ENCODE assay signal across 35 cellular contexts in genomic region chr1:53517821-53518352, GRCh38. TPM values are rescaled to one million over a fixed set of nuclear protein-coding genes. Genes with fewer than 3 reads are reported as not detected.
"Had no signal": no experiment of that assay in that cellular context is flagged by ENCODE, and none has a peak within 500 bp of the region (broad histone marks: within the 10 kb centered on the region; RNA-seq: fewer than 3 reads in every experiment).

No MANE protein-coding gene starts in this region.

- H3K27ac Mint-ChIP-seq: activated CD4-positive, alpha-beta memory T cell treated with anti-CD3 and anti-CD28 coated beads for 36 hours; activated CD4-positive, alpha-beta T cell treated with anti-CD3 and anti-CD28 coated beads, Interleukin-2, amount 10 ng/mL, durations not matched to agents 24 days and 14 days; activated naive CD4-positive, alpha-beta T cell treated with anti-CD3 and anti-CD28 coated beads, Interleukin-2, amount 50 U/mL, for 24 hours; activated naive CD8-positive, alpha-beta T cell treated with anti-CD3 and anti-CD28 coated beads, Interleukin-2, amount 50 U/mL, for 24 hours; effector memory CD8-positive, alpha-beta T cell had no signal

- H3K36me3 ChIP-seq: heart right ventricle, pancreas, prostate gland, transverse colon had no signal

- H3K4me1 ChIP-seq: foreskin keratinocyte, pancreas, prostate gland had no signal

- H3K9me3 Mint-ChIP-seq: activated CD4-positive, alpha-beta memory T cell treated with anti-CD3 and anti-CD28 coated beads for 36 hours; activated CD4-positive, alpha-beta T cell treated with anti-CD3 and anti-CD28 coated beads, Interleukin-2, amount 10 ng/mL, durations not matched to agents 24 days and 14 days; activated naive CD4-positive, alpha-beta T cell treated with anti-CD3 and anti-CD28 coated beads, Interleukin-2, amount 50 U/mL, for 24 hours; activated naive CD8-positive, alpha-beta T cell treated with anti-CD3 and anti-CD28 coated beads, Interleukin-2, amount 50 U/mL, for 24 hours; effector memory CD8-positive, alpha-beta T cell; nephron had no signal

- H3K27me3 Mint-ChIP-seq: activated CD4-positive, alpha-beta memory T cell treated with anti-CD3 and anti-CD28 coated beads for 36 hours; activated CD4-positive, alpha-beta T cell treated with anti-CD3 and anti-CD28 coated beads, Interleukin-2, amount 10 ng/mL, durations not matched to agents 24 days and 14 days; activated naive CD4-positive, alpha-beta T cell treated with anti-CD3 and anti-CD28 coated beads, Interleukin-2, amount 50 U/mL, for 24 hours; activated naive CD8-positive, alpha-beta T cell treated with anti-CD3 and anti-CD28 coated beads, Interleukin-2, amount 50 U/mL, for 24 hours had no signal

- H3K4me3 ChIP-seq: heart right ventricle, pancreas, prostate gland, skin epidermis, testis, transverse colon had no signal

- H3K4me1 Mint-ChIP-seq: activated CD4-positive, alpha-beta T cell treated with anti-CD3 and anti-CD28 coated beads, Interleukin-2, amount 10 ng/mL, durations not matched to agents 24 days and 14 days; activated naive CD4-positive, alpha-beta T cell treated with anti-CD3 and anti-CD28 coated beads, Interleukin-2, amount 50 U/mL, for 24 hours; activated naive CD8-positive, alpha-beta T cell treated with anti-CD3 and anti-CD28 coated beads, Interleukin-2, amount 50 U/mL, for 24 hours had no signal

- DNase-seq: activated CD4-positive, alpha-beta memory T cell treated with anti-CD3 and anti-CD28 coated beads for 36 hours; activated CD4-positive, alpha-beta T cell treated with anti-CD3 and anti-CD28 coated beads, Interleukin-2, amount 10 ng/mL, durations not matched to agents 24 days and 14 days; activated CD4-positive, CD25-positive, alpha-beta regulatory T cell treated with anti-CD3 and anti-CD28 coated beads, Interleukin-2, amount 50 U/mL, for 72 hours; activated CD8-positive, alpha-beta memory T cell treated with anti-CD3 and anti-CD28 coated beads, Interleukin-2, amount 50 U/mL, for 4 hours; activated gamma-delta T cell treated with Interleukin-2 at 50 U/mL for 16 hours; activated naive CD8-positive, alpha-beta T cell treated with anti-CD3 and anti-CD28 coated beads, Interleukin-2, amount 50 U/mL, for 24 hours; activated T-cell treated with anti-CD3 and anti-CD28 coated beads, Interleukin-2, amount 50 U/mL, for 1 hour; amygdala; caudate nucleus; cortex of kidney; effector memory CD8-positive, alpha-beta T cell; foreskin keratinocyte; heart right ventricle; left ventricle myocardium superior; nucleus accumbens; retina; stimulated activated CD4-positive, alpha-beta T cell treated with anti-CD3 and anti-CD28 coated beads, Interleukin-12 subunit alpha, Interleukin-12 subunit beta, amount 100 ng/mL, for 4 hours; stimulated activated CD4-positive, alpha-beta T cell treated with anti-CD3 and anti-CD28 coated beads, Interleukin-4, amount 100 ng/mL, for 1 hour; stimulated activated naive CD8-positive, alpha-beta T cell treated with anti-CD3 and anti-CD28 coated beads, Interleukin-15, Interleukin-2, amounts not matched to agents 100 U/mL and 50 U/mL, for 24 hours; T-helper 9 cell; testis; transverse colon had no signal

- H3K9me3 ChIP-seq: heart right ventricle, pancreas, prostate gland, testis, transverse colon had no signal

- H3K4me3 Mint-ChIP-seq: activated CD4-positive, alpha-beta memory T cell treated with anti-CD3 and anti-CD28 coated beads for 36 hours; activated CD4-positive, alpha-beta T cell treated with anti-CD3 and anti-CD28 coated beads, Interleukin-2, amount 10 ng/mL, durations not matched to agents 24 days and 14 days; activated naive CD4-positive, alpha-beta T cell treated with anti-CD3 and anti-CD28 coated beads, Interleukin-2, amount 50 U/mL, for 24 hours; activated naive CD8-positive, alpha-beta T cell treated with anti-CD3 and anti-CD28 coated beads, Interleukin-2, amount 50 U/mL, for 24 hours; effector memory CD8-positive, alpha-beta T cell; nephron had no signal

- ATAC-seq: activated naive CD8-positive, alpha-beta T cell treated with anti-CD3 and anti-CD28 coated beads, Interleukin-2, amount 50 U/mL, for 24 hours; effector memory CD8-positive, alpha-beta T cell; foreskin keratinocyte; heart right ventricle; left ventricle myocardium superior; pancreas; sciatic nerve; stimulated activated naive CD8-positive, alpha-beta T cell treated with anti-CD3 and anti-CD28 coated beads, Interleukin-15, Interleukin-2, amounts not matched to agents 100 U/mL and 50 U/mL, for 24 hours had no signal

- H3K36me3 Mint-ChIP-seq: activated CD4-positive, alpha-beta memory T cell treated with anti-CD3 and anti-CD28 coated beads for 36 hours; activated naive CD4-positive, alpha-beta T cell treated with anti-CD3 and anti-CD28 coated beads, Interleukin-2, amount 50 U/mL, for 24 hours had no signal

RNA-seq across cellular contexts. Expression of gene DMRTB1, which starts 58.7 kb away (rescaled TPM):
- total RNA-seq: activated CD4-positive, alpha-beta memory T cell treated with anti-CD3 and anti-CD28 coated beads for 36 hours; activated CD4-positive, alpha-beta T cell treated with anti-CD3 and anti-CD28 coated beads, Interleukin-2, amount 10 ng/mL, durations not matched to agents 24 days and 14 days; activated CD8-positive, alpha-beta memory T cell treated with anti-CD3 and anti-CD28 coated beads for 36 hours; chondrocyte; endothelial cell of umbilical vein; foreskin keratinocyte; heart right ventricle; left ventricle myocardium superior; lung microvascular endothelial cell; mesenteric fat pad; mucosa of gallbladder; pancreas; sciatic nerve; transverse colon; urinary bladder had no signal
